Comparison of ENCODE assay signal across 8 cellular contexts in genomic region chr12:8179989-8180585, GRCh38. TPM values are rescaled to one million over a fixed set of nuclear protein-coding genes. Genes with fewer than 3 reads are reported as not detected.
DNase-seq lines count a peak whose midpoint lies in the region; ATAC-seq, FAIRE-seq and TF ChIP-seq lines count a peak whose summit lies in the region.
"Not testable (repeated sequence)": the region's sequence is repeated elsewhere in the genome, so short reads cannot be mapped to it uniquely, and the experiment has no call there.

No MANE protein-coding gene starts in this region.

- H3K27me3 ChIP-seq in BJ (ENCODE audit: control insufficient read depth, insufficient read depth, low read length); H7 (ENCODE audit: control insufficient read depth, insufficient read depth, low read length): not testable (repeated sequence)

- not testable (repeated sequence) for H3K27me3 Mint-ChIP-seq in naive B cell

- peaks cover 4 to 24% (median 11%) of the 10 kb centered on the region in 3 donors for H3K4me1 Mint-ChIP-seq in naive B cell

- peak overlapping the region; percentile 56 for H3K4me3 ChIP-seq in BJ (ENCODE audit: low read depth, low read length)
- peak overlapping the region; percentile 47 for H3K4me3 ChIP-seq in H7 (ENCODE audit: insufficient read depth, low read depth, low read length)

- H3K4me3 Mint-ChIP-seq in naive B cell, result peak overlapping the region; percentile 76 to 92 (median 84)

- POLR2A ChIA-PET in BJ (lab: Charles Lee), result not testable (repeated sequence)

- H3K36me3 ChIP-seq in BJ (ENCODE audit: control insufficient read depth, insufficient read depth, low read length); H7 (replicated peaks; ENCODE audit: control insufficient read depth, insufficient read depth, low read length): not testable (repeated sequence)

- CTCF ChIA-PET in BJ (lab: Yijun Ruan, JAX), result interaction anchor here (0.8 kb wide), 1 partner anchor 71 kb away, joined by 3 read pairs; no protein-coding TSS in a partner anchor

- peak; percentile 49 for TF ChIP-seq CTCF in BJ (IDR thresholded peaks at IDR 0.05; ENCODE audit: insufficient read depth, low read depth, low read length)

- not testable (repeated sequence) for DNase-seq in BJ (ENCODE audit: low read depth)
- DNase-seq in H7 (peak; percentile 82), NCI-H2171 (lab: John Stamatoyannopoulos, UW) (peak; percentile 96), T1000 (lab: John Stamatoyannopoulos, UW) (peak; percentile 84), frontal cortex (ENCODE audit: low spot score in 2 of 2) (peak; percentile 58 to 70), naive B cell (peak; percentile 85)
- DNase-seq in activated naive CD8-positive, alpha-beta T cell treated with anti-CD3 and anti-CD28 coated beads, Interleukin-2, amount 50 U/mL, for 16 hours (ENCODE audit: low read depth, low spot score), result peak; percentile 32
- DNase-seq in stimulated activated CD8-positive, alpha-beta memory T cell treated with anti-CD3 and anti-CD28 coated beads, Interleukin-15, amount 100 ng/mL, for 1 hour (ENCODE audit: low read depth), result peak; percentile 26

- H3K36me3 Mint-ChIP-seq in naive B cell, result not testable (repeated sequence)

- peak; percentile 84 to 87 for ATAC-seq in naive B cell (ENCODE audit: low read depth in 2 of 2)

- H3K27ac Mint-ChIP-seq in naive B cell, result peak overlapping the region; percentile 1 to 82 (median 68)

- FAIRE-seq in frontal cortex (lab: Jason Lieb, UNC), result not testable (repeated sequence)

- H3K9me3 Mint-ChIP-seq in naive B cell, result not testable (repeated sequence)

RNA-seq across cellular contexts. Expression of gene ZNF705A, which starts 23.3 kb away (rescaled TPM):
- not detected in 2 replicates for polyA plus RNA-seq in BJ (2011; rRNA removed)
- polyA minus RNA-seq in BJ (2011; rRNA and poly(A)+ RNA removed), result not detected in 2 replicates
- total RNA-seq in H7 (2014; rRNA removed; shearing (Covaris generic)), result not detected in 2 replicates
- total RNA-seq in frontal cortex, result not detected
- not detected for polyA plus RNA-seq in naive B cell (ENCODE audit: low read depth in 6 of 6)

RNA-seq across cellular contexts. Expression of gene FAM90A1, which starts 47.3 kb away (rescaled TPM):
- polyA plus RNA-seq in BJ (2011; rRNA removed) (0.20 and 0.22 TPM in 2 replicates), naive B cell (ENCODE audit: low read depth in 6 of 6) (not detected)
- polyA minus RNA-seq in BJ (2011; rRNA and poly(A)+ RNA removed), result 0.09 and 0.10 TPM in 2 replicates
- 2.6 and 4.6 TPM in 2 replicates for total RNA-seq in H7 (2014; rRNA removed; shearing (Covaris generic))
- 0.41 TPM for total RNA-seq in frontal cortex

RNA-seq across cellular contexts. Expression of gene CLEC4A, which starts 56.7 kb away (rescaled TPM):
- polyA plus RNA-seq in BJ (2011; rRNA removed) (0.26 and 0.48 TPM in 2 replicates), naive B cell (ENCODE audit: low read depth in 6 of 6) (10 to 100 TPM; 27.3 to 85.8 (median 33.5) TPM)
- 0.15 TPM in 1 of 2 replicates, not detected in the other for polyA minus RNA-seq in BJ (2011; rRNA and poly(A)+ RNA removed)
- 0.74 TPM in 1 of 2 replicates, not detected in the other for total RNA-seq in H7 (2014; rRNA removed; shearing (Covaris generic))
- 1.2 TPM for total RNA-seq in frontal cortex
